Comparison of ENCODE assay signal across 29 cellular contexts in genomic region chr22:37132773-37133172, GRCh38. TPM values are rescaled to one million over a fixed set of nuclear protein-coding genes. Genes with fewer than 3 reads are reported as not detected.
A peak's percentile ranks its signal among the peaks of the same experiment; 100 is the strongest.
DNase-seq lines count a peak whose midpoint lies in the region; ATAC-seq and TF ChIP-seq lines count a peak whose summit lies in the region.
"Had no signal": no experiment of that assay in that cellular context is flagged by ENCODE, and none has a peak within 500 bp of the region (broad histone marks: within the 10 kb centered on the region; RNA-seq: fewer than 3 reads in every experiment).

No MANE protein-coding gene starts in this region.

- H3K4me1 Mint-ChIP-seq in activated CD8-positive, alpha-beta T cell treated with anti-CD3 and anti-CD28 coated beads for 36 hours (ENCODE audit: low read depth), result peaks cover 28% of the 10 kb centered on the region
- H3K4me1 Mint-ChIP-seq in central memory CD8-positive, alpha-beta T cell, result peaks cover 33% of the 10 kb centered on the region

- ATAC-seq in activated naive CD4-positive, alpha-beta T cell treated with anti-CD3 and anti-CD28 coated beads, Interleukin-2, amount 50 U/mL, for 72 hours, result no peak
- ATAC-seq in activated CD8-positive, alpha-beta T cell treated with anti-CD3 and anti-CD28 coated beads for 36 hours, result no peak
- no peak for ATAC-seq in central memory CD8-positive, alpha-beta T cell (replicated peaks; ENCODE audit: extremely low read depth, poor library complexity, severe bottlenecking)

- H3K27me3 Mint-ChIP-seq in activated CD8-positive, alpha-beta T cell treated with anti-CD3 and anti-CD28 coated beads for 36 hours, result no peaks in the 10 kb centered on the region
- H3K27me3 Mint-ChIP-seq in central memory CD8-positive, alpha-beta T cell, result no peaks in the 10 kb centered on the region

- H3K27ac ChIP-seq in GM23248, result no peak overlapping the region
- H3K27ac ChIP-seq: pancreas, Peyer's patch, transverse colon had no signal

- DNase-seq in activated naive CD4-positive, alpha-beta T cell treated with anti-CD3 and anti-CD28 coated beads, Interleukin-2, amount 50 U/mL, for 72 hours (ENCODE audit: low spot score in 2 of 2), result no peak
- no peak for DNase-seq in activated naive CD4-positive, alpha-beta T cell (lab: John Stamatoyannopoulos, UW)
- no peak for DNase-seq in activated CD8-positive, alpha-beta T cell treated with anti-CD3 and anti-CD28 coated beads for 36 hours
- no peak for DNase-seq in central memory CD8-positive, alpha-beta T cell (ENCODE audit: low spot score in 2 of 2)
- DNase-seq in GM23248, result no peak
- no peak for DNase-seq in NCI-H1694 (lab: John Stamatoyannopoulos, UW)
- DNase-seq in 8988T, result no peak
- DNase-seq: activated CD8-positive, alpha-beta memory T cell treated with anti-CD3 and anti-CD28 coated beads, Interleukin-2, amount 50 U/mL, for 4 hours; activated effector memory CD4-positive, alpha-beta T cell treated with Interleukin-2 at 50 U/mL for 16 hours; amygdala; Calu3; DMS79 treated with DMSO at 0.1 percent for 48 hours; effector memory CD4-positive, alpha-beta T cell; erythroblast; GF-D8; HCEC 1CT; midbrain; NCI-H2081; NCI-H226; Peyer's patch; retina; SW 1271; transverse colon had no signal

- no peaks in the 10 kb centered on the region for H4K20me1 ChIP-seq in GM23248 (ENCODE audit: insufficient read depth)

- no peak overlapping the region for H2AFZ ChIP-seq in GM23248

- intact Hi-C loops in activated CD8-positive, alpha-beta T cell treated with anti-CD3 and anti-CD28 coated beads for 36 hours (cut with micrococcal nuclease), result no loop called here

- WGBS in GM23248 (ENCODE audit: low coverage in 1 of 2, low lambda C conversion rate in 2 of 2, missing lambda C conversion rate in 2 of 2), 2 experiments, result 69 to 82% methylated on average over 6 to 7 of the region's 7 CpGs

- peaks cover 4% of the 10 kb centered on the region; the same call in 1 of the 2 replicates for H3K27me3 ChIP-seq in GM23248 (replicated peaks; ENCODE audit: insufficient read depth)
- H3K27me3 ChIP-seq: pancreas, Peyer's patch, transverse colon had no signal

- in situ Hi-C loops in GM23248 (cut with MboI), result no loop called here

- no peaks in the 10 kb centered on the region for H3F3A ChIP-seq in GM23248 (ENCODE audit: insufficient read depth)

- peaks cover 24 to 30% of the 10 kb centered on the region in 2 donors for H3K36me3 Mint-ChIP-seq in activated naive CD4-positive, alpha-beta T cell treated with anti-CD3 and anti-CD28 coated beads, Interleukin-2, amount 50 U/mL, for 72 hours
- peaks cover 61% of the 10 kb centered on the region for H3K36me3 Mint-ChIP-seq in activated CD8-positive, alpha-beta T cell treated with anti-CD3 and anti-CD28 coated beads for 36 hours (ENCODE audit: low read depth)
- peaks cover 67% of the 10 kb centered on the region for H3K36me3 Mint-ChIP-seq in central memory CD8-positive, alpha-beta T cell (ENCODE audit: insufficient read depth)

- no peaks in the 10 kb centered on the region for H3K9me2 ChIP-seq in GM23248 (ENCODE audit: insufficient read depth)

- H3K36me3 ChIP-seq in GM23248 (ENCODE audit: low read depth), result no peaks in the 10 kb centered on the region
- H3K36me3 ChIP-seq: pancreas, Peyer's patch, transverse colon had no signal

- CTCF ChIA-PET in activated CD8-positive, alpha-beta T cell treated with anti-CD3 and anti-CD28 coated beads for 36 hours (lab: Charles Lee), result interaction anchor here (0.8 to 1.1 kb wide), 3 partner anchors 10 to 17 kb away, joined by 3 read pairs; partner anchors contain the start of gene IL2RB

- H3K9me3 ChIP-seq in GM23248 (ENCODE audit: low read depth), result no peaks in the 10 kb centered on the region
- H3K9me3 ChIP-seq: pancreas, Peyer's patch, transverse colon had no signal

- peak overlapping the region; percentile 61 to 90 for H3K27ac Mint-ChIP-seq in activated naive CD4-positive, alpha-beta T cell treated with anti-CD3 and anti-CD28 coated beads, Interleukin-2, amount 50 U/mL, for 72 hours
- peak overlapping the region; percentile 27 for H3K27ac Mint-ChIP-seq in activated CD8-positive, alpha-beta T cell treated with anti-CD3 and anti-CD28 coated beads for 36 hours
- peak overlapping the region; percentile 80 for H3K27ac Mint-ChIP-seq in central memory CD8-positive, alpha-beta T cell (ENCODE audit: low read depth)
- H3K27ac Mint-ChIP-seq: nephron had no signal

- no peaks in the 10 kb centered on the region for H3K4me1 ChIP-seq in GM23248 (ENCODE audit: insufficient read depth)
- H3K4me1 ChIP-seq: pancreas, Peyer's patch, transverse colon had no signal

- H3K9ac ChIP-seq in GM23248, result no peak overlapping the region

- TF ChIP-seq CTCF in activated CD8-positive, alpha-beta T cell treated with anti-CD3 and anti-CD28 coated beads for 36 hours (IDR thresholded peaks at IDR 0.05), result no peak

- no peaks in the 10 kb centered on the region for H3K79me2 ChIP-seq in GM23248 (ENCODE audit: insufficient read depth)

- H3K4me3 ChIP-seq in GM23248, result no peak overlapping the region
- H3K4me3 ChIP-seq: pancreas, Peyer's patch, skin epidermis, transverse colon had no signal

- no peak overlapping the region for H3K4me2 ChIP-seq in GM23248 (ENCODE audit: unreplicated experiment)

- no peak overlapping the region for H3K4me3 Mint-ChIP-seq in activated CD8-positive, alpha-beta T cell treated with anti-CD3 and anti-CD28 coated beads for 36 hours
- H3K4me3 Mint-ChIP-seq in central memory CD8-positive, alpha-beta T cell, result no peak overlapping the region
- H3K4me3 Mint-ChIP-seq: nephron had no signal

- POLR2A ChIA-PET in activated CD8-positive, alpha-beta T cell treated with anti-CD3 and anti-CD28 coated beads for 36 hours (lab: Charles Lee), result interaction anchor here (0.7 to 19.7 kb wide), 4 partner anchors 10 to 88 kb away, joined by 3 to 321 read pairs (median 16); partner anchors contain the start of gene IL2RB

- no peaks in the 10 kb centered on the region for H3K9me3 Mint-ChIP-seq in activated naive CD4-positive, alpha-beta T cell treated with anti-CD3 and anti-CD28 coated beads, Interleukin-2, amount 50 U/mL, for 72 hours
- H3K9me3 Mint-ChIP-seq in activated CD8-positive, alpha-beta T cell treated with anti-CD3 and anti-CD28 coated beads for 36 hours, result no peaks in the 10 kb centered on the region
- no peaks in the 10 kb centered on the region for H3K9me3 Mint-ChIP-seq in central memory CD8-positive, alpha-beta T cell
- H3K9me3 Mint-ChIP-seq: nephron had no signal

RNA-seq across cellular contexts. Expression of gene IL2RB, which starts 16.9 kb away (rescaled TPM):
- 100 to 1,000 TPM; 170 to 253 TPM for total RNA-seq in activated naive CD4-positive, alpha-beta T cell treated with anti-CD3 and anti-CD28 coated beads, Interleukin-2, amount 50 U/mL, for 72 hours
- total RNA-seq in activated CD8-positive, alpha-beta T cell treated with anti-CD3 and anti-CD28 coated beads for 36 hours, result 100 to 1,000 TPM; 263 to 268 TPM
- total RNA-seq in GM23248 (2014; rRNA removed; shearing (Covaris generic)), result not detected in 2 replicates
- polyA plus RNA-seq in GM23248 (2016; fragmentation: Nextera tagmentation; extraction: Ambion mirVana), result 0.15 and 0.19 TPM in 2 replicates
- total RNA-seq: Calu3, MCF 10A had no signal

RNA-seq across cellular contexts. Expression of gene TMPRSS6, which starts 23.3 kb away (rescaled TPM):
- 10 to 100 TPM in 1 of 2 donors, 1 to 10 TPM in 1; 8.7 to 27.8 TPM for total RNA-seq in activated naive CD4-positive, alpha-beta T cell treated with anti-CD3 and anti-CD28 coated beads, Interleukin-2, amount 50 U/mL, for 72 hours
- 10 to 100 TPM; 11.3 to 12.4 TPM for total RNA-seq in activated CD8-positive, alpha-beta T cell treated with anti-CD3 and anti-CD28 coated beads for 36 hours
- total RNA-seq in GM23248 (2014; rRNA removed; shearing (Covaris generic)), result not detected in 2 replicates
- 0.05 and 0.08 TPM in 2 replicates for polyA plus RNA-seq in GM23248 (2016; fragmentation: Nextera tagmentation; extraction: Ambion mirVana)
- total RNA-seq: Calu3, kidney epithelial cell, MCF 10A had no signal
- polyA plus RNA-seq: BJ had no signal

RNA-seq across cellular contexts. Expression of gene C1QTNF6, which starts 55.3 kb away (rescaled TPM):
- 10 to 100 TPM; 13.8 to 14.5 TPM for total RNA-seq in activated naive CD4-positive, alpha-beta T cell treated with anti-CD3 and anti-CD28 coated beads, Interleukin-2, amount 50 U/mL, for 72 hours
- 1 to 10 TPM; 6.4 TPM for total RNA-seq in activated CD8-positive, alpha-beta T cell treated with anti-CD3 and anti-CD28 coated beads for 36 hours
- total RNA-seq in GM23248 (2014; rRNA removed; shearing (Covaris generic)), result 3.4 and 4.0 TPM in 2 replicates
- polyA plus RNA-seq in GM23248 (2016; fragmentation: Nextera tagmentation; extraction: Ambion mirVana), result 8.9 and 9.8 TPM in 2 replicates

Comparison
In these comparisons a context has a peak if more than half of its experiments do, and no peak if none do; other contexts are left out.
1. H3K27ac Mint-ChIP-seq: peak in every context shown above with its lines; median percentile 80 in central memory CD8-positive, alpha-beta T cell; 76 in activated naive CD4-positive, alpha-beta T cell treated with anti-CD3 and anti-CD28 coated beads, Interleukin-2, amount 50 U/mL, for 72 hours; 27 in activated CD8-positive, alpha-beta T cell treated with anti-CD3 and anti-CD28 coated beads for 36 hours.
2. RNA of gene IL2RB, which starts 16.9 kb away (total RNA-seq): 263 to 268 TPM in activated CD8-positive, alpha-beta T cell treated with anti-CD3 and anti-CD28 coated beads for 36 hours and 170 to 253 TPM in activated naive CD4-positive, alpha-beta T cell treated with anti-CD3 and anti-CD28 coated beads, Interleukin-2, amount 50 U/mL, for 72 hours; not detected in GM23248; every median in the first group is over 100 times any median in the second.